In genomic region chr1:18557621-18558465, GRCh38 we compare ENCODE assay signal across 9 cellular contexts.
DNase-seq lines count a peak whose midpoint lies in the region; ATAC-seq and TF ChIP-seq lines count a peak whose summit lies in the region.
"Had no signal": no experiment of that assay in that cellular context is flagged by ENCODE, and none has a peak within 500 bp of the region (broad histone marks: within the 10 kb centered on the region; RNA-seq: fewer than 3 reads in every experiment).

No MANE protein-coding gene starts in this region.

- H3K4me3 ChIP-seq in ascending aorta = no peak overlapping the region

- no peaks in the 10 kb centered on the region for H3K9me3 ChIP-seq in ascending aorta

- no peaks in the 10 kb centered on the region for H3K4me1 ChIP-seq in ascending aorta

- ATAC-seq in HG03039 (IDR thresholded peaks at IDR 0.05; ENCODE audit: unreplicated experiment) = no peak

- H3K27ac ChIP-seq in ascending aorta = no peak overlapping the region

- in situ Hi-C loops in SK-MEL-5 (cut with HindIII; ENCODE audit: low pct_unique_long_range_greater_than_20kb, low sequenced_read_pairs) = no loop called here
- in situ Hi-C loops in GM13977 (cut with MboI; ENCODE audit: low pct_unique_long_range_greater_than_20kb, low sequenced_read_pairs, unreplicated experiment) = no loop called here

- intact Hi-C loops in ascending aorta (cut with DNase I) = no loop called here

- TF ChIP-seq CTCF in GM13977 (IDR thresholded peaks at IDR 0.05; ENCODE audit: extremely low read depth, insufficient read depth, missing control alignments) = no peak
- TF ChIP-seq CTCF in ascending aorta (IDR thresholded peaks at IDR 0.05) = no peak

- no peaks in the 10 kb centered on the region for H3K36me3 ChIP-seq in ascending aorta

- DNase-seq in NCI-H1417 (lab: John Stamatoyannopoulos, UW) = peak; percentile 5 to 59 (median 36)
- no peak for DNase-seq in NCI-H1417 treated with DMSO at 0.1 percent for 48 hours (lab: John Stamatoyannopoulos, UW)
- peak; percentile 5 for DNase-seq in SK-MEL-5 (ENCODE audit: low read depth, low spot score)
- DNase-seq in iPS DF 4.7 (ENCODE audit: extremely low read depth, low spot score) = peak; percentile 68
- peak; percentile 25 for DNase-seq in stimulated activated CD4-positive, alpha-beta T cell treated with anti-CD3 and anti-CD28 coated beads, Interleukin-4, amount 100 ng/mL, for 1 hour
- DNase-seq in GM13977 (ENCODE audit: low spot score) = no peak
- no peak for DNase-seq in ascending aorta (ENCODE audit: low spot score in 2 of 2)
- DNase-seq: activated CD4-positive, alpha-beta T cell treated with anti-CD3 and anti-CD28 coated beads for 1 hour had no signal

- peaks cover 7% of the 10 kb centered on the region for H3K27me3 ChIP-seq in ascending aorta

Comparison
In these comparisons a context has a peak if more than half of its experiments do, and no peak if none do; other contexts are left out.
1. DNase-seq: peak in NCI-H1417 (3 of 3), SK-MEL-5 (single experiment), iPS DF 4.7 (single experiment) and stimulated activated CD4-positive, alpha-beta T cell treated with anti-CD3 and anti-CD28 coated beads, Interleukin-4, amount 100 ng/mL, for 1 hour (single experiment); none in NCI-H1417 treated with DMSO at 0.1 percent for 48 hours (single experiment), GM13977 (single experiment) and ascending aorta (0 of 2).